1 cellular context compared by ENCODE assay signal in genomic region chr5:110040178-110040577, GRCh38.
TF ChIP-seq lines count a peak whose summit lies in the region.

No MANE protein-coding gene starts in this region.

TF ChIP-seq in WTC11, 78 proteins besides CTCF, POLR2A, EP300 and RAD21 (continued from another document):
- TF ChIP-seq, protein P1, sequence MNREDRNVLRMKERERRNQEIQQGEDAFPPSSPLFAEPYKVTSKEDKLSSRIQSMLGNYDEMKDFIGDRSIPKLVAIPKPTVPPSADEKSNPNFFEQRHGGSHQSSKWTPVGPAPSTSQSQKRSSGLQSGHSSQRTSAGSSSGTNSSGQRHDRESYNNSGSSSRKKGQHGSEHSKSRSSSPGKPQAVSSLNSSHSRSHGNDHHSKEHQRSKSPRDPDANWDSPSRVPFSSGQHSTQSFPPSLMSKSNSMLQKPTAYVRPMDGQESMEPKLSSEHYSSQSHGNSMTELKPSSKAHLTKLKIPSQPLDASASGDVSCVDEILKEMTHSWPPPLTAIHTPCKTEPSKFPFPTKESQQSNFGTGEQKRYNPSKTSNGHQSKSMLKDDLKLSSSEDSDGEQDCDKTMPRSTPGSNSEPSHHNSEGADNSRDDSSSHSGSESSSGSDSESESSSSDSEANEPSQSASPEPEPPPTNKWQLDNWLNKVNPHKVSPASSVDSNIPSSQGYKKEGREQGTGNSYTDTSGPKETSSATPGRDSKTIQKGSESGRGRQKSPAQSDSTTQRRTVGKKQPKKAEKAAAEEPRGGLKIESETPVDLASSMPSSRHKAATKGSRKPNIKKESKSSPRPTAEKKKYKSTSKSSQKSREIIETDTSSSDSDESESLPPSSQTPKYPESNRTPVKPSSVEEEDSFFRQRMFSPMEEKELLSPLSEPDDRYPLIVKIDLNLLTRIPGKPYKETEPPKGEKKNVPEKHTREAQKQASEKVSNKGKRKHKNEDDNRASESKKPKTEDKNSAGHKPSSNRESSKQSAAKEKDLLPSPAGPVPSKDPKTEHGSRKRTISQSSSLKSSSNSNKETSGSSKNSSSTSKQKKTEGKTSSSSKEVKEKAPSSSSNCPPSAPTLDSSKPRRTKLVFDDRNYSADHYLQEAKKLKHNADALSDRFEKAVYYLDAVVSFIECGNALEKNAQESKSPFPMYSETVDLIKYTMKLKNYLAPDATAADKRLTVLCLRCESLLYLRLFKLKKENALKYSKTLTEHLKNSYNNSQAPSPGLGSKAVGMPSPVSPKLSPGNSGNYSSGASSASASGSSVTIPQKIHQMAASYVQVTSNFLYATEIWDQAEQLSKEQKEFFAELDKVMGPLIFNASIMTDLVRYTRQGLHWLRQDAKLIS (CRISPR knock-in tag; IDR thresholded peaks at IDR 0.05; ENCODE audit: borderline replicate concordance), result no peak
- TF ChIP-seq, protein P2, sequence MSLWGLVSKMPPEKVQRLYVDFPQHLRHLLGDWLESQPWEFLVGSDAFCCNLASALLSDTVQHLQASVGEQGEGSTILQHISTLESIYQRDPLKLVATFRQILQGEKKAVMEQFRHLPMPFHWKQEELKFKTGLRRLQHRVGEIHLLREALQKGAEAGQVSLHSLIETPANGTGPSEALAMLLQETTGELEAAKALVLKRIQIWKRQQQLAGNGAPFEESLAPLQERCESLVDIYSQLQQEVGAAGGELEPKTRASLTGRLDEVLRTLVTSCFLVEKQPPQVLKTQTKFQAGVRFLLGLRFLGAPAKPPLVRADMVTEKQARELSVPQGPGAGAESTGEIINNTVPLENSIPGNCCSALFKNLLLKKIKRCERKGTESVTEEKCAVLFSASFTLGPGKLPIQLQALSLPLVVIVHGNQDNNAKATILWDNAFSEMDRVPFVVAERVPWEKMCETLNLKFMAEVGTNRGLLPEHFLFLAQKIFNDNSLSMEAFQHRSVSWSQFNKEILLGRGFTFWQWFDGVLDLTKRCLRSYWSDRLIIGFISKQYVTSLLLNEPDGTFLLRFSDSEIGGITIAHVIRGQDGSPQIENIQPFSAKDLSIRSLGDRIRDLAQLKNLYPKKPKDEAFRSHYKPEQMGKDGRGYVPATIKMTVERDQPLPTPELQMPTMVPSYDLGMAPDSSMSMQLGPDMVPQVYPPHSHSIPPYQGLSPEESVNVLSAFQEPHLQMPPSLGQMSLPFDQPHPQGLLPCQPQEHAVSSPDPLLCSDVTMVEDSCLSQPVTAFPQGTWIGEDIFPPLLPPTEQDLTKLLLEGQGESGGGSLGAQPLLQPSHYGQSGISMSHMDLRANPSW (CRISPR knock-in tag; conservative IDR thresholded peaks at IDR 0.05; ENCODE audit: low read depth), result no peak
- TF ChIP-seq ZNF396 (CRISPR knock-in tag; IDR thresholded peaks at IDR 0.05; ENCODE audit: borderline replicate concordance) (no peak), GTF2I (CRISPR knock-in tag; conservative IDR thresholded peaks at IDR 0.05) (no peak), HMGA2 (CRISPR knock-in tag; IDR thresholded peaks at IDR 0.05) (no peak)
